Comparison of ENCODE assay signal across 8 cellular contexts in genomic region chr16:20774703-20775362, GRCh38. TPM values are rescaled to one million over a fixed set of nuclear protein-coding genes. Genes with fewer than 3 reads are reported as not detected.
DNase-seq lines count a peak whose midpoint lies in the region; ATAC-seq and TF ChIP-seq lines count a peak whose summit lies in the region.

No MANE protein-coding gene starts in this region.

- intact Hi-C loops in cardiac septum (cut with DNase I): no loop called here

- WGBS in suprapubic skin: 71% methylated on average over 3 of the region's 7 CpGs

- H3K4me3 ChIP-seq in suprapubic skin: no peak overlapping the region

- TF ChIP-seq POLR2A in suprapubic skin (IDR thresholded peaks at IDR 0.05): no peak

- H3K9me3 ChIP-seq in suprapubic skin: no peaks in the 10 kb centered on the region

- TF ChIP-seq CTCF in suprapubic skin (IDR thresholded peaks at IDR 0.05): peak in 1 of 2 donors; percentile 58

- H3K27me3 ChIP-seq in suprapubic skin: no peaks in the 10 kb centered on the region

- H3K27ac ChIP-seq in suprapubic skin: no peak overlapping the region

- H3K4me1 ChIP-seq in suprapubic skin: no peaks in the 10 kb centered on the region

- DNase-seq in Daoy (ENCODE audit: low read depth) (peak; percentile 74), SHP77 treated with DMSO at 0.1 percent for 48 hours (lab: John Stamatoyannopoulos, UW) (peak; percentile 55), cardiac septum (ENCODE audit: low spot score) (peak; percentile 75), suprapubic skin (ENCODE audit: low spot score in 2 of 2) (no peak)
- DNase-seq in activated effector memory CD4-positive, alpha-beta T cell treated with anti-CD3 and anti-CD28 coated beads, Interleukin-2, amount 50 U/mL, for 16 hours: peak; percentile 83
- peak; percentile 51 for DNase-seq in stimulated activated CD4-positive, alpha-beta T cell treated with anti-CD3 and anti-CD28 coated beads, Interleukin-12 subunit alpha, Interleukin-12 subunit beta, amount 100 ng/mL, for 4 hours

- peak; percentile 43 for TF ChIP-seq RAD21 in Ishikawa (IDR thresholded peaks at IDR 0.05; ENCODE audit: low read depth)

- H3K36me3 ChIP-seq in suprapubic skin: peaks cover 2% of the 10 kb centered on the region

- no peak for ATAC-seq in GM21717 (IDR thresholded peaks at IDR 0.05; ENCODE audit: unreplicated experiment)

- no peak for TF ChIP-seq EP300 in Ishikawa (IDR thresholded peaks at IDR 0.05; ENCODE audit: borderline replicate concordance)
- no peak for TF ChIP-seq EP300 in suprapubic skin (IDR thresholded peaks at IDR 0.05)

TF ChIP-seq in Ishikawa, 13 proteins besides CTCF, POLR2A, EP300 and RAD21:
- TF ChIP-seq TEAD4 (IDR thresholded peaks at IDR 0.05): no peak
- TF ChIP-seq CEBPB (IDR thresholded peaks at IDR 0.05): no peak
- TF ChIP-seq REST (IDR thresholded peaks at IDR 0.05; ENCODE audit: low read depth): no peak
- TF ChIP-seq EGR1 (IDR thresholded peaks at IDR 0.05): no peak
- TF ChIP-seq NFIC (IDR thresholded peaks at IDR 0.05): no peak
- no peak for TF ChIP-seq TAF1 (IDR thresholded peaks at IDR 0.05; ENCODE audit: low read depth)
- TF ChIP-seq CREB1 (IDR thresholded peaks at IDR 0.05; ENCODE audit: low read depth): no peak
- no peak for TF ChIP-seq MAX (IDR thresholded peaks at IDR 0.05)
- no peak for TF ChIP-seq TCF12 (IDR thresholded peaks at IDR 0.05; ENCODE audit: low read depth)
- TF ChIP-seq USF1 (IDR thresholded peaks at IDR 0.05): no peak
- no peak for TF ChIP-seq ZBTB7A (IDR thresholded peaks at IDR 0.05; ENCODE audit: low read depth)

RNA-seq across cellular contexts. Expression of gene ACSM3, which starts 11.0 kb away (rescaled TPM):
- 2.2 and 4.8 TPM in 2 replicates for total RNA-seq in Daoy (2014; rRNA removed; shearing (Covaris generic))
- total RNA-seq in cardiac septum: 1.7 TPM
- total RNA-seq in suprapubic skin: 10 to 100 TPM in 3 of 4 donors, 1 to 10 TPM in 1; 5.2 to 11.7 (median 11.0) TPM

RNA-seq across cellular contexts. Expression of gene ERI2, which starts 31.4 kb away (rescaled TPM):
- total RNA-seq in Daoy (2014; rRNA removed; shearing (Covaris generic)): 20.2 and 20.5 TPM in 2 replicates
- total RNA-seq in cardiac septum: 9.8 TPM
- total RNA-seq in suprapubic skin: 10 to 100 TPM; 11.0 to 21.8 (median 18.0) TPM

RNA-seq across cellular contexts. Expression of gene REXO5, which starts 31.5 kb away (rescaled TPM):
- 4.7 and 17.3 TPM in 2 replicates for total RNA-seq in Daoy (2014; rRNA removed; shearing (Covaris generic))
- total RNA-seq in cardiac septum (3.0 TPM), suprapubic skin (1 to 10 TPM; 3.5 to 9.1 (median 3.9) TPM)

RNA-seq across cellular contexts. Expression of gene THUMPD1, which starts 33.2 kb away (rescaled TPM):
- total RNA-seq in Daoy (2014; rRNA removed; shearing (Covaris generic)): 47.7 and 63.0 TPM in 2 replicates
- total RNA-seq in cardiac septum (17.5 TPM), suprapubic skin (10 to 100 TPM; 63.4 to 71.9 (median 64.1) TPM)

Comparison
In these comparisons a context has a peak if more than half of its experiments do, and no peak if none do; other contexts are left out.
1. DNase-seq: peak in Daoy (single experiment), SHP77 treated with DMSO at 0.1 percent for 48 hours (single experiment), activated effector memory CD4-positive, alpha-beta T cell treated with anti-CD3 and anti-CD28 coated beads, Interleukin-2, amount 50 U/mL, for 16 hours (single experiment), cardiac septum (single experiment) and stimulated activated CD4-positive, alpha-beta T cell treated with anti-CD3 and anti-CD28 coated beads, Interleukin-12 subunit alpha, Interleukin-12 subunit beta, amount 100 ng/mL, for 4 hours (single experiment); none in suprapubic skin (0 of 2).